1 cellular context compared by ENCODE assay signal in the genomic region with DNA sequence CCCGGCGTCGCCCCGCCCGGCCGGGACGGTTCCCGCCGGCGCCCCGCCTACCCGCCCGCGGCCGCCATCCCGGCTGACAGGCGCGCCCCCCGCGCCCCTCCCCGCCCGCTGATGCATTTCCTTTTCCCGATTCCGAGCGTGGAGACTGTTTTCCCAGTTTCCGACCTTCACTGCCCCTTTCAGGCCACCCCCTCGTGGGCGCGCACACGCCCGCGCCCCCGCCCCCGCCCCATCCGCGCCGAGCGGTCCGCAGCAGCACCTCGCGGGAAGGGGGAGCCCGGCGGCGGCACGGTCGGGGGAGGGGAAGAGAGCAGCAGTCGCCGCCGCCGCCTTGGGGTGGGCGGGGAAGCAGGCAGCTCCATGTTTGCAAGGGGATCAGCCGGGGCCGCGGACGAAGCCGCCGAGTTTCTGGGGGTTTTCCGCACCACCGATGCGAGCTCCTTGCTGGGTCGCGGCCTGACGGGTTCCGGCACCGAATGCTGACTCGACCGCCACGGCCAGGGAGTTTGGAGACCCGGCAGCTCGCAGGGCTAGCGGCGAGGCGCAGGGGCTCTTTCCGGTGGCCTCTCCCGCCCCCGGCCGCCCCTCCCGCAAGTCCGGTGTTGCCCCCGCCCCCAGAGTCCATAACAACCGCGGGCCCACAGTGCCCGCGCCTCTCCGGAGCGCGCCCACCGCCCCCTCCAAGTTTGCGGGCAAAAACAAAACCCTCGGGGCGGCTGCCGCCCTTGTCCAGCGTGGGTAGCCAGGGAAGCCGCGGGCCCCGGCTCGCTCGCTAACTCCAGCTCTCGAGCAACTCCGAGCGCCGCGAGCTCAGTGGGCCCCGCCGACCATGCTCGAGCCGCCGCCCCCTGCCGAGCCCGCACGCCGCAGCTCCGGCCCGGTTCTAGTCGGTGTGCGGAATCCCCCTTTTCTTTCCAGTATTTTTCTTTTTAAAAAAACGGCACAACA.
A peak's percentile ranks its signal among the peaks of the same experiment; 100 is the strongest.
TF ChIP-seq lines count a peak whose summit lies in the region.

No MANE protein-coding gene starts in this region.

TF ChIP-seq in GM12878, 131 proteins besides CTCF, POLR2A, EP300 and RAD21 (continued from another document):
- TF ChIP-seq TCF3 (IDR thresholded peaks at IDR 0.05; ENCODE audit: borderline replicate concordance, insufficient read depth, low read depth, low read length) (no peak), DPF2 (IDR thresholded peaks at IDR 0.05) (0 out of 2 replicates have a peak, but pooled peaks have one; percentile 25), ZNF274 (IDR thresholded peaks at IDR 0.05; ENCODE audit: insufficient read depth, insufficient read length) (no peak), PAX5 (IDR thresholded peaks at IDR 0.05; ENCODE audit: borderline replicate concordance, low read depth, low read length) (no peak), TBL1XR1 (IDR thresholded peaks at IDR 0.05; ENCODE audit: low read depth, low read length) (no peak), ASH2L (IDR thresholded peaks at IDR 0.05; ENCODE audit: borderline replicate concordance, low read depth) (no peak), MTA2 (IDR thresholded peaks at IDR 0.05; ENCODE audit: low read depth) (no peak)
